8 cellular contexts compared by ENCODE assay signal in genomic region chr1:58814251-58815068, GRCh38. TPM values are rescaled to one million over a fixed set of nuclear protein-coding genes. Genes with fewer than 3 reads are reported as not detected.
DNase-seq lines count a peak whose midpoint lies in the region; ATAC-seq and TF ChIP-seq lines count a peak whose summit lies in the region.

No MANE protein-coding gene starts in this region.

- intact Hi-C loops in lower leg skin (cut with DNase I; ENCODE audit: low total_unique reads) (no loop called here), tibial artery (cut with DNase I; ENCODE audit: low total_unique reads) (loop anchor here (5.0 kb wide), 1 partner anchor 78 kb away; no protein-coding TSS in a partner anchor)

- H3K4me1 ChIP-seq in tibial artery, result peaks cover 0 to 35% (median 15%) of the 10 kb centered on the region in 4 donors

- H3K4me3 ChIP-seq in choroid plexus epithelial cell (ENCODE audit: low read depth, low read length), result peak overlapping the region; percentile 59
- no peak overlapping the region for H3K4me3 ChIP-seq in lower leg skin (ENCODE audit: low read depth, poor library complexity, severe bottlenecking)
- peak overlapping the region; percentile 62 to 69 for H3K4me3 ChIP-seq in tibial artery

- peak overlapping the region; percentile 84 to 86 for H3K27ac ChIP-seq in tibial artery

- ATAC-seq in HG02678 (IDR thresholded peaks at IDR 0.05; ENCODE audit: unreplicated experiment) (no peak), HG02970 (IDR thresholded peaks at IDR 0.05; ENCODE audit: low FRiP score, unreplicated experiment) (no peak)

- no peak for TF ChIP-seq POLR2A in lower leg skin (IDR thresholded peaks at IDR 0.05)

- H3K9me3 ChIP-seq in tibial artery, result no peaks in the 10 kb centered on the region

- DNase-seq in DMS153 treated with DMSO at 0.1 percent for 48 hours (lab: John Stamatoyannopoulos, UW; ENCODE audit: unreplicated experiment) (peak; percentile 65), DMS153 (lab: John Stamatoyannopoulos, UW) (no peak), choroid plexus epithelial cell (ENCODE audit: low read depth) (peak; percentile 33), lower leg skin (ENCODE audit: low spot score in 2 of 2) (peak; percentile 28 to 91), tibial artery (peak; percentile 55 to 77), HuH-7 (ENCODE audit: low spot score) (no peak)

- TF ChIP-seq CTCF in choroid plexus epithelial cell (conservative IDR thresholded peaks at IDR 0.05; ENCODE audit: low read depth, low read length) (no peak), lower leg skin (IDR thresholded peaks at IDR 0.05) (no peak), tibial artery (IDR thresholded peaks at IDR 0.05) (no peak)

- no peaks in the 10 kb centered on the region for H3K27me3 ChIP-seq in tibial artery

- H3K36me3 ChIP-seq in tibial artery, result no peaks in the 10 kb centered on the region

- 48 to 51% methylated on average over 43 to 44 of the region's 45 CpGs for WGBS in lower leg skin, 2 donors

RNA-seq across cellular contexts. Expression of gene JUN, which starts 30.6 kb away (rescaled TPM):
- 100 to 1,000 TPM in 3 of 4 donors, 10 to 100 TPM in 1; 93.8 to 589 (median 205) TPM for total RNA-seq in lower leg skin

Comparison
In these comparisons a context has a peak if more than half of its experiments do, and no peak if none do; other contexts are left out.
1. DNase-seq: peak in DMS153 treated with DMSO at 0.1 percent for 48 hours (single experiment), choroid plexus epithelial cell (single experiment), lower leg skin (2 of 2) and tibial artery (2 of 2); none in DMS153 (single experiment) and HuH-7 (single experiment).